19 cellular contexts compared by ENCODE assay signal in the genomic region with DNA sequence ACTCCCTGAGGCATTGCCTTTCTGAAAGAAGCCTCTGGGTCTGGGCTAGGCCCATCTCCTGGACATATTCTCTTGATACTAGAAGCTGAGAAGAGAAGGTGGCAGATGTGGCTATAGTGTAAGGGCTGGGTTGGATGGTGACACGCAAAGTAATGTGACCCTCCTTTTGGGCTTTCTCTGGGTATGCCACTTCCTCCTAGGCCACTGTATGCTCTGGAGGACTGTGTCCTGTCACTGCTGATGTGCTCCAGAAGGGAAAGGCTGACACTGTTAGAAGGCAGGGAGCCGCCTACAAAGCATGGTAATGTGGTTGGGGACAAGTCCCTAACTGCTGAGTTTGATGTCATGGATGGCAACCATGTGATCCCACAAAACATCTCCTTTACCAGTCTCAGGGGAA.
"Had no signal": no experiment of that assay in that cellular context is flagged by ENCODE, and none has a peak within 500 bp of the region (broad histone marks: within the 10 kb centered on the region; RNA-seq: fewer than 3 reads in every experiment).

No MANE protein-coding gene starts in this region.

- H3K4me3 ChIP-seq: body of pancreas, lower lobe of right lung, stomach, upper lobe of left lung had no signal

- H3K27ac ChIP-seq: body of pancreas, lower lobe of right lung, stomach had no signal

- H3K27me3 ChIP-seq: body of pancreas, stomach, upper lobe of left lung had no signal

- H3K9me3 ChIP-seq: body of pancreas, lower lobe of right lung, stomach, upper lobe of left lung had no signal

- ATAC-seq: activated T-cell treated with anti-CD3 and anti-CD28 coated beads, Interleukin-2, amount 50 U/mL, for 4 hours; body of pancreas; left lobe of liver; lower lobe of right lung; T-helper 17 cell had no signal

- DNase-seq: activated B cell treated with CpG ODN at 0.5 μM for 24 hours; activated CD4-positive, alpha-beta T cell treated with anti-CD3 and anti-CD28 coated beads for 4 hours; activated CD4-positive, alpha-beta T cell treated with anti-CD3 and anti-CD28 coated beads, Interleukin-2, amount 50 U/mL, for 48 hours; activated CD8-positive, alpha-beta memory T cell treated with anti-CD3 and anti-CD28 coated beads, Interleukin-2, amount 50 U/mL, for 48 hours; activated effector memory CD4-positive, alpha-beta T cell treated with Interleukin-2 at 50 U/mL for 16 hours; activated naive CD4-positive, alpha-beta T cell treated with anti-CD3 and anti-CD28 coated beads for 36 hours; activated naive CD8-positive, alpha-beta T cell treated with anti-CD3 and anti-CD28 coated beads, Interleukin-2, amount 10 ng/mL, durations not matched to agents 7 days and 5 days; activated T-cell treated with anti-CD3 and anti-CD28 coated beads, Interleukin-2, amount 50 U/mL, for 4 hours; amniotic stem cell; body of pancreas; erythroblast; foreskin fibroblast; lower lobe of right lung; natural killer cell; stimulated activated CD4-positive, alpha-beta T cell treated with anti-CD3 and anti-CD28 coated beads, Interleukin-4, amount 100 ng/mL, for 24 hours; stomach; T-helper 17 cell; upper lobe of left lung had no signal
